Comparison of ENCODE assay signal across 14 cellular contexts in the genomic region with DNA sequence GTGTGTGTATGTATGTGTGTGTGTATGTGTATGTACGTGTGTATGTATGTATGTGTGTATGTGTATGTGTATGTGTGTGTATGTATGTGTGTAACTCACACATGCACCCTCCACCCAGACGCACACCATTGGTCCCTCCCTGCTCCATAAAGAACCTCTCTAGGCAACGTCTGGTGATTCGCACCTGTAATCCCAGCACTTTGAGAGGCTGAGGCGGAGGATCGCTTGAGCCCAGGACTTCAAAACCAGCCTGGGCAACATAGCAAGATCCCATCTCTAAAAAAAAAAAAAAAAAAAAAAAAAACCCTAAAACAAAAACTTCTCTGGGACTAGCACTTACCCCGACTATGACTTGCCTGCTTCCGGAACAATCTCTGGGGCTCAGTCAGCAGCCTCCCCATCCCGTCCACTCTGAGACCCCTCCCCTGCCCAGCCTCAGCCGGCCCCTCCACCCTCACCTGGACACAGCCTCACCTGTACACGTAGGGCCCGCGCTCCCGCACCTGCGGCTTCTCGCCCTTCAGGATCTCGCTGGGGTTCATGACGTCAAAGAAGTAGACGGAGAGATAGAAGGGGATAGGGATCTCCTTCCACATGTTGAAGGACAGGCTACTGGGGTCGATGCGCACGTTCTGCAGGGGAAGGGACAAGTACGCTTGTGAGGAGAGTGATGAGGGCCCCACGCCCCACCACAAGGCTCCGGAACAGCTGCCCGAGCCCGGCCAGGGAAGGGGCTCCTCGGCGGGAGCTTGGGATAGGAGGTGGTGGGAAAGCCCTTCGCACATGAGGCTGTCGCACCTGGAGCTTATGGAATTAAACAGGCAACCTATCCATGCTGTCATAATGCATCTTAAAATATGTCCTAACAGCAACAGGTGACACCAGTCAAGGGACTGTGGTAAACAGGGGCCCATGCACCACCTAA. TPM values are rescaled to one million over a fixed set of nuclear protein-coding genes. Genes with fewer than 3 reads are reported as not detected.
DNase-seq lines count a peak whose midpoint lies in the region; ATAC-seq, FAIRE-seq and TF ChIP-seq lines count a peak whose summit lies in the region.
"Had no signal": no experiment of that assay in that cellular context is flagged by ENCODE, and none has a peak within 500 bp of the region (broad histone marks: within the 10 kb centered on the region; RNA-seq: fewer than 3 reads in every experiment).

No MANE protein-coding gene starts in this region.

- H3K27me3 ChIP-seq in right cardiac atrium (ENCODE audit: control insufficient read depth, insufficient read depth) (no peaks in the 10 kb centered on the region), heart left ventricle (no peaks in the 10 kb centered on the region), right lobe of liver (no peaks in the 10 kb centered on the region)
- no peaks in the 10 kb centered on the region for H3K27me3 ChIP-seq in effector memory CD4-positive, alpha-beta T cell (replicated peaks; ENCODE audit: control insufficient read depth, insufficient read depth, low read length, poor library complexity, severe bottlenecking)

- TF ChIP-seq CTCF in heart left ventricle (IDR thresholded peaks at IDR 0.05) (no peak), right lobe of liver (IDR thresholded peaks at IDR 0.05) (no peak), mucosa of descending colon (IDR thresholded peaks at IDR 0.05) (no peak)

- H3K4me3 ChIP-seq in right cardiac atrium (ENCODE audit: low read length) (no peak overlapping the region), heart left ventricle (no peak overlapping the region), right lobe of liver (no peak overlapping the region), mucosa of descending colon (no peak overlapping the region)
- no peak overlapping the region for H3K4me3 ChIP-seq in effector memory CD4-positive, alpha-beta T cell (ENCODE audit: insufficient read depth, low read depth, low read length, poor library complexity, severe bottlenecking)

- H3K9me3 ChIP-seq in right cardiac atrium (ENCODE audit: control insufficient read depth, low read length), result no peaks in the 10 kb centered on the region
- H3K9me3 ChIP-seq in heart left ventricle, result no peaks in the 10 kb centered on the region
- no peaks in the 10 kb centered on the region for H3K9me3 ChIP-seq in right lobe of liver
- no peaks in the 10 kb centered on the region for H3K9me3 ChIP-seq in mucosa of descending colon
- H3K9me3 ChIP-seq in effector memory CD4-positive, alpha-beta T cell (ENCODE audit: control insufficient read depth, low read length), result no peaks in the 10 kb centered on the region

- 96% methylated on average over 31 of the region's 31 CpGs for WGBS in right cardiac atrium
- 95 to 96% (median 96%) methylated on average over 31 of the region's 31 CpGs for WGBS in heart left ventricle, 4 donors
- WGBS in right lobe of liver (ENCODE audit: insufficient coverage, low coverage, low lambda C conversion rate, missing lambda C conversion rate), result 92% methylated on average over 13 of the region's 31 CpGs

- peak; percentile 82 for FAIRE-seq in urothelium cell line (lab: Jason Lieb, UNC)
- FAIRE-seq: GM18507, H1 had no signal

- H3K27ac ChIP-seq in right cardiac atrium (ENCODE audit: low read length) (no peak overlapping the region), heart left ventricle (no peak overlapping the region), caudate nucleus (ENCODE audit: low read depth, low read length) (peak overlapping the region; percentile 74), right lobe of liver (peak overlapping the region in 2 of 3 donors; percentile 71 to 81)
- no peak overlapping the region for H3K27ac ChIP-seq in effector memory CD4-positive, alpha-beta T cell (ENCODE audit: insufficient read depth, low read length, poor library complexity, severe bottlenecking)
- H3K27ac ChIP-seq: 22Rv1 had no signal

- H3K36me3 ChIP-seq in heart left ventricle, result peaks cover 0 to 30% (median 7%) of the 10 kb centered on the region in 9 donors
- H3K36me3 ChIP-seq in right lobe of liver, result peaks cover 0 to 23% (median 13%) of the 10 kb centered on the region in 4 donors
- H3K36me3 ChIP-seq in mucosa of descending colon (ENCODE audit: low read depth), result no peaks in the 10 kb centered on the region
- no peaks in the 10 kb centered on the region for H3K36me3 ChIP-seq in effector memory CD4-positive, alpha-beta T cell (ENCODE audit: control insufficient read depth, insufficient read depth, low read length)

- H3K4me1 ChIP-seq in right cardiac atrium (ENCODE audit: control insufficient read depth, insufficient read depth, low read length) (no peaks in the 10 kb centered on the region), heart left ventricle (no peaks in the 10 kb centered on the region), right lobe of liver (peaks cover 0 to 38% (median 18%) of the 10 kb centered on the region in 4 donors), mucosa of descending colon (ENCODE audit: low read depth) (peaks cover 3% of the 10 kb centered on the region)
- H3K4me1 ChIP-seq in effector memory CD4-positive, alpha-beta T cell (ENCODE audit: control insufficient read depth, insufficient read depth, low read length, poor library complexity, severe bottlenecking), result no peaks in the 10 kb centered on the region

- no peak for ATAC-seq in right cardiac atrium
- no peak for ATAC-seq in heart left ventricle
- ATAC-seq in right lobe of liver, result no peak
- ATAC-seq in mucosa of descending colon, result no peak
- no peak for ATAC-seq in HG03039 (IDR thresholded peaks at IDR 0.05; ENCODE audit: unreplicated experiment)

- intact Hi-C loops in right cardiac atrium (cut with DNase I) (no loop called here), heart left ventricle (cut with DNase I) (no loop called here), right lobe of liver (cut with DNase I) (no loop called here), mucosa of descending colon (cut with DNase I, micrococcal nuclease) (no loop called here)

- TF ChIP-seq POLR2A in heart left ventricle (IDR thresholded peaks at IDR 0.05) (no peak), right lobe of liver (IDR thresholded peaks at IDR 0.05) (no peak)

- DNase-seq in right cardiac atrium (peak in 2 of 3 donors; percentile 26 to 42), heart left ventricle (no peak), caudate nucleus (lab: John Stamatoyannopoulos, UW) (no peak), right lobe of liver (no peak), urothelium cell line (ENCODE audit: low spot score) (no peak), mucosa of descending colon (no peak)
- DNase-seq in effector memory CD4-positive, alpha-beta T cell, result no peak
- DNase-seq: CD8-positive, alpha-beta memory T cell; DMS53; HCEC 1CT had no signal

RNA-seq across cellular contexts. Expression of gene SCARB1, which starts 46.3 kb away (rescaled TPM):
- total RNA-seq in right cardiac atrium (10 to 100 TPM; 15.7 to 22.9 (median 20.0) TPM), heart left ventricle (10 to 100 TPM in 8 of 9 donors, 1 to 10 TPM in 1; 6.9 to 21.7 (median 15.2) TPM), right lobe of liver (100 to 1,000 TPM; 128 to 359 (median 214) TPM), mucosa of descending colon (10 to 100 TPM; 23.0 to 55.1 (median 31.2) TPM)
- polyA plus RNA-seq in right cardiac atrium (17.0 TPM), heart left ventricle (1 to 10 TPM; 8.3 to 8.8 TPM)

Comparison
In these comparisons a context has a peak if more than half of its experiments do, and no peak if none do; other contexts are left out.
1. DNase-seq: peak in right cardiac atrium (2 of 3); none in heart left ventricle (0 of 5), caudate nucleus (0 of 61), right lobe of liver (0 of 3), urothelium cell line (single experiment), mucosa of descending colon (0 of 3) and effector memory CD4-positive, alpha-beta T cell (0 of 3).
2. H3K27ac ChIP-seq: peak in caudate nucleus (single experiment) and right lobe of liver (2 of 3); none in right cardiac atrium (single experiment), heart left ventricle (0 of 12) and effector memory CD4-positive, alpha-beta T cell (single experiment).